In the genomic region with DNA sequence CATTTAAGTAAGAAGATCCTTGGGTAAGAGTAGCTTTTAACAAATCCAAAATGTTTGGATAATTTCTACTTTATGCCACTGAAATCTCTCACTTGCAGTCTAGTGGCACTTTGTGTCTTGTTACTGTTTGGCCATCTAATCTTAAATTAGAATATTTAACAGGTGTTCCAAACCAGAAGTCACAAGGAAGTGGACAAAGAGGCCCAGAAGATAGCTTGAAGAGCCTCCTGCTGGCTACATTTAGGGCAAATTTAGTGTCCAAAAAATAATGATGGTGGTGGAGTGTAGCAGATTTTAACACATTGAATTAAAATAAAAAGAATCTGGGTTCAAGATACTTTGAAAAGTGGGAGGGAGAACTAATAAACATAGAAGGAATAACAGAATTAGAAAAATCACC, we compare ENCODE assay signal across 19 cellular contexts.
A peak's percentile ranks its signal among the peaks of the same experiment; 100 is the strongest.
DNase-seq lines count a peak whose midpoint lies in the region; ATAC-seq and TF ChIP-seq lines count a peak whose summit lies in the region.
"Had no signal": no experiment of that assay in that cellular context is flagged by ENCODE, and none has a peak within 500 bp of the region (broad histone marks: within the 10 kb centered on the region; RNA-seq: fewer than 3 reads in every experiment).

No MANE protein-coding gene starts in this region.

- CTCF ChIA-PET in CD4-positive, alpha-beta T cell (lab: Charles Lee) = no interaction called here

- no peak overlapping the region for H3K27ac ChIP-seq in CD4-positive, alpha-beta T cell (ENCODE audit: low read depth, low read length)
- H3K27ac ChIP-seq in caudate nucleus (ENCODE audit: low read depth, low read length) = no peak overlapping the region
- H3K27ac ChIP-seq: left lung had no signal

- no peak overlapping the region for H3K4me3 Mint-ChIP-seq in CD4-positive, alpha-beta T cell
- H3K4me3 Mint-ChIP-seq in brain = no peak overlapping the region
- H3K4me3 Mint-ChIP-seq in natural killer cell treated with Interleukin-12 subunit alpha and Interleukin-12 subunit beta and Interleukin-15 and Interleukin-18, amount 100 ng/mL, for 72 hours = no peak overlapping the region
- H3K4me3 Mint-ChIP-seq: activated naive CD4-positive, alpha-beta T cell treated with anti-CD3 and anti-CD28 coated beads, Interleukin-2, amount 50 U/mL, for 24 hours; IgD-negative memory B cell had no signal

- peaks cover 7% of the 10 kb centered on the region for H3K36me3 Mint-ChIP-seq in CD4-positive, alpha-beta T cell (ENCODE audit: low read depth)
- H3K36me3 Mint-ChIP-seq in brain = peaks cover 20% of the 10 kb centered on the region
- peaks cover 12% of the 10 kb centered on the region for H3K36me3 Mint-ChIP-seq in natural killer cell treated with Interleukin-12 subunit alpha and Interleukin-12 subunit beta and Interleukin-15 and Interleukin-18, amount 100 ng/mL, for 72 hours

- no peaks in the 10 kb centered on the region for H3K27me3 Mint-ChIP-seq in CD4-positive, alpha-beta T cell
- H3K27me3 Mint-ChIP-seq in brain = no peaks in the 10 kb centered on the region
- H3K27me3 Mint-ChIP-seq in natural killer cell treated with Interleukin-12 subunit alpha and Interleukin-12 subunit beta and Interleukin-15 and Interleukin-18, amount 100 ng/mL, for 72 hours = no peaks in the 10 kb centered on the region
- H3K27me3 Mint-ChIP-seq: activated naive CD4-positive, alpha-beta T cell treated with anti-CD3 and anti-CD28 coated beads, Interleukin-2, amount 50 U/mL, for 24 hours; IgD-negative memory B cell had no signal

- H3K4me3 ChIP-seq in foreskin fibroblast (ENCODE audit: low read depth in 1 of 2, low read length in 2 of 2) = no peak overlapping the region
- H3K4me3 ChIP-seq: left lung, mucosa of descending colon had no signal

- no peak overlapping the region for H3K27ac Mint-ChIP-seq in CD4-positive, alpha-beta T cell
- H3K27ac Mint-ChIP-seq in brain = peak overlapping the region in 4 of 5 experiments; percentile 12 to 63 (median 35)
- peak overlapping the region; percentile 3 to 82 for H3K27ac Mint-ChIP-seq in natural killer cell treated with Interleukin-12 subunit alpha and Interleukin-12 subunit beta and Interleukin-15 and Interleukin-18, amount 100 ng/mL, for 72 hours
- H3K27ac Mint-ChIP-seq: activated naive CD4-positive, alpha-beta T cell treated with anti-CD3 and anti-CD28 coated beads, Interleukin-2, amount 50 U/mL, for 24 hours; IgD-negative memory B cell had no signal

- no peaks in the 10 kb centered on the region for H3K4me1 Mint-ChIP-seq in CD4-positive, alpha-beta T cell (ENCODE audit: low read depth)
- peaks cover 75% of the 10 kb centered on the region for H3K4me1 Mint-ChIP-seq in brain
- H3K4me1 Mint-ChIP-seq in natural killer cell treated with Interleukin-12 subunit alpha and Interleukin-12 subunit beta and Interleukin-15 and Interleukin-18, amount 100 ng/mL, for 72 hours (ENCODE audit: low read depth in 2 of 2) = peaks cover 32 to 48% of the 10 kb centered on the region in 2 donors
- H3K4me1 Mint-ChIP-seq: activated naive CD4-positive, alpha-beta T cell treated with anti-CD3 and anti-CD28 coated beads, Interleukin-2, amount 50 U/mL, for 24 hours; IgD-negative memory B cell had no signal

- H3K9me3 ChIP-seq in CD4-positive, alpha-beta T cell (ENCODE audit: control insufficient read depth, low read length) = no peaks in the 10 kb centered on the region
- H3K9me3 ChIP-seq: left lung, mucosa of descending colon had no signal

- no peak for ATAC-seq in CD4-positive, alpha-beta T cell (ENCODE audit: poor library complexity)
- peak; percentile 55 for ATAC-seq in GM21529 (IDR thresholded peaks at IDR 0.05; ENCODE audit: unreplicated experiment)
- no peak for ATAC-seq in natural killer cell treated with Interleukin-12 subunit alpha and Interleukin-12 subunit beta and Interleukin-15 and Interleukin-18, amount 100 ng/mL, for 72 hours
- no peak for ATAC-seq in GM18858 (IDR thresholded peaks at IDR 0.05; ENCODE audit: unreplicated experiment)
- ATAC-seq in GM18511 (IDR thresholded peaks at IDR 0.05; ENCODE audit: unreplicated experiment) = no peak
- ATAC-seq: left lung, mucosa of descending colon, sciatic nerve had no signal

- H3K27me3 ChIP-seq in CD4-positive, alpha-beta T cell (ENCODE audit: control insufficient read depth, insufficient read depth, low read length) = no peaks in the 10 kb centered on the region
- H3K27me3 ChIP-seq: left lung had no signal

- POLR2A ChIA-PET in CD4-positive, alpha-beta T cell (lab: Charles Lee) = interaction anchor here (0.6 kb wide), 1 partner anchor 24 kb away, joined by 3 read pairs; no protein-coding TSS in a partner anchor

- peak; percentile 9 for TF ChIP-seq CTCF in CD4-positive, alpha-beta T cell (IDR thresholded peaks at IDR 0.05)
- TF ChIP-seq CTCF in brain (conservative IDR thresholded peaks at IDR 0.05) (no peak), foreskin fibroblast (IDR thresholded peaks at IDR 0.05; ENCODE audit: low read depth, low read length) (no peak)

- intact Hi-C loops in CD4-positive, alpha-beta T cell (cut with DNase I, micrococcal nuclease) = loop anchor here in 1 of 2 experiments (10.0 kb wide), 1 partner anchor 241 kb away; a partner anchor contains a TSS

- no peaks in the 10 kb centered on the region for H3K9me3 Mint-ChIP-seq in CD4-positive, alpha-beta T cell
- H3K9me3 Mint-ChIP-seq in brain = no peaks in the 10 kb centered on the region
- no peaks in the 10 kb centered on the region for H3K9me3 Mint-ChIP-seq in natural killer cell treated with Interleukin-12 subunit alpha and Interleukin-12 subunit beta and Interleukin-15 and Interleukin-18, amount 100 ng/mL, for 72 hours
- H3K9me3 Mint-ChIP-seq: activated naive CD4-positive, alpha-beta T cell treated with anti-CD3 and anti-CD28 coated beads, Interleukin-2, amount 50 U/mL, for 24 hours; IgD-negative memory B cell had no signal

- no peak for DNase-seq in CD4-positive, alpha-beta T cell
- DNase-seq in natural killer cell treated with Interleukin-12 subunit alpha and Interleukin-12 subunit beta and Interleukin-15 and Interleukin-18, amount 100 ng/mL, for 72 hours (ENCODE audit: low spot score) = no peak
- no peak for DNase-seq in caudate nucleus (lab: John Stamatoyannopoulos, UW)
- DNase-seq in foreskin fibroblast = no peak
- DNase-seq: activated T-cell treated with anti-CD3 and anti-CD28 coated beads for 4 hours; COR-L47; EL; H7; left lung; mucosa of descending colon; NCI-H748 treated with DMSO at 0.1 percent for 48 hours; stimulated activated CD4-positive, alpha-beta T cell treated with anti-CD3 and anti-CD28 coated beads, Interleukin-1b, Interleukin-23, amount 100 ng/mL, for 48 hours had no signal
